Comparison of ENCODE assay signal across 1 cellular context in genomic region chr1:75725256-75725655, GRCh38.
TF ChIP-seq lines count a peak whose summit lies in the region.

No MANE protein-coding gene starts in this region.

TF ChIP-seq in liver, 16 proteins besides CTCF, POLR2A, EP300 and RAD21 (continued from another document):
- TF ChIP-seq, protein P1, sequence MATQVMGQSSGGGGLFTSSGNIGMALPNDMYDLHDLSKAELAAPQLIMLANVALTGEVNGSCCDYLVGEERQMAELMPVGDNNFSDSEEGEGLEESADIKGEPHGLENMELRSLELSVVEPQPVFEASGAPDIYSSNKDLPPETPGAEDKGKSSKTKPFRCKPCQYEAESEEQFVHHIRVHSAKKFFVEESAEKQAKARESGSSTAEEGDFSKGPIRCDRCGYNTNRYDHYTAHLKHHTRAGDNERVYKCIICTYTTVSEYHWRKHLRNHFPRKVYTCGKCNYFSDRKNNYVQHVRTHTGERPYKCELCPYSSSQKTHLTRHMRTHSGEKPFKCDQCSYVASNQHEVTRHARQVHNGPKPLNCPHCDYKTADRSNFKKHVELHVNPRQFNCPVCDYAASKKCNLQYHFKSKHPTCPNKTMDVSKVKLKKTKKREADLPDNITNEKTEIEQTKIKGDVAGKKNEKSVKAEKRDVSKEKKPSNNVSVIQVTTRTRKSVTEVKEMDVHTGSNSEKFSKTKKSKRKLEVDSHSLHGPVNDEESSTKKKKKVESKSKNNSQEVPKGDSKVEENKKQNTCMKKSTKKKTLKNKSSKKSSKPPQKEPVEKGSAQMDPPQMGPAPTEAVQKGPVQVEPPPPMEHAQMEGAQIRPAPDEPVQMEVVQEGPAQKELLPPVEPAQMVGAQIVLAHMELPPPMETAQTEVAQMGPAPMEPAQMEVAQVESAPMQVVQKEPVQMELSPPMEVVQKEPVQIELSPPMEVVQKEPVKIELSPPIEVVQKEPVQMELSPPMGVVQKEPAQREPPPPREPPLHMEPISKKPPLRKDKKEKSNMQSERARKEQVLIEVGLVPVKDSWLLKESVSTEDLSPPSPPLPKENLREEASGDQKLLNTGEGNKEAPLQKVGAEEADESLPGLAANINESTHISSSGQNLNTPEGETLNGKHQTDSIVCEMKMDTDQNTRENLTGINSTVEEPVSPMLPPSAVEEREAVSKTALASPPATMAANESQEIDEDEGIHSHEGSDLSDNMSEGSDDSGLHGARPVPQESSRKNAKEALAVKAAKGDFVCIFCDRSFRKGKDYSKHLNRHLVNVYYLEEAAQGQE (IDR thresholded peaks at IDR 0.05) = no peak
- TF ChIP-seq JUND (IDR thresholded peaks at IDR 0.05) (no peak), FOXA2 (IDR thresholded peaks at IDR 0.05) (no peak)
TF ChIP-seq in liver: peak in this region for 0.
